10 cellular contexts compared by ENCODE assay signal in the genomic region with DNA sequence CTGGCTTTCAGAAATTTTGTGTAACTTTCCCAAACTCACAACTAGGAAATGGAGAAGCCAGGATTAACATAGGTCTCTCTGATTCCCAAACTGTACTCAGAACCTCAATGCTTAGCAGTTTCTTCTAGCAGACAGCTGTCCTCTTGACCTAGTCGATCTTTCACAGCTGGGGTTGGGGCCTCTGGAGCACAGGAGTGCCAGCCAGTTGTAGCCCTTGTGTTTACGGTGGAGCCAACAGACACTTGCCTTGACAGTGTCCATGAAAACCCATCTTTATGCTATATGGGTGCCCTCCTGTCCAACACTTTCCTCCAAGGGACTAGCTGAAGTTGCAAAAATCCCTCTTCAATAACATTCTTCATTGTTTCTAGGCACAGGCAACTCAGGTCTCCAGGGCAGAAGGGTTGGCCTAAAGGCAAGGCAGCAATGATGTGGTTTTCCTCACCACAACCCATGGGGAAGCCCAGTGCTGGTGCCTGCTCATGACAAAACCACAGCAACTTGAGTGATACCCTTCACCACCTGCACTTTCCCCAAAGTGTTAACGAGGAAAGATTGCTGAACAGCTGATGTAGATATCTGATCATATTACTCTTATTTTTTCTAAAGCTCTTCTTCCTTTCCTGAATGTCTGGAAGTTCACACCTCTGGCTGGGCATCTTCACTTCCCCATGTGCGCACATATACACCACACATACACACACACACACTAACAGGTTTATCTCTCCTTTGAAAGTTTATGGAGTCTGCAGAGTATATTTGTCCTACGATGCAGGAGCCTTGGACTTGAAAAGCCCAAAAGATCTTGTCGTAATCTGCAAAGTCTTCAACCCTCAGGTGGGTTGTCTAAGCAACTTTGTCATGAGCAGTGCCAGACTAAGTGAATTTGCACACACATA. TPM values are rescaled to one million over a fixed set of nuclear protein-coding genes. Genes with fewer than 3 reads are reported as not detected.
DNase-seq lines count a peak whose midpoint lies in the region; ATAC-seq and TF ChIP-seq lines count a peak whose summit lies in the region.
"Had no signal": no experiment of that assay in that cellular context is flagged by ENCODE, and none has a peak within 500 bp of the region (broad histone marks: within the 10 kb centered on the region; RNA-seq: fewer than 3 reads in every experiment).

No MANE protein-coding gene starts in this region.

- H3K4me1 Mint-ChIP-seq in T-cell (peaks cover 0 to 10% (median 4%) of the 10 kb centered on the region in 3 donors), naive B cell (no peaks in the 10 kb centered on the region)

- H3K4me3 ChIP-seq in BE2C (ENCODE audit: low read depth, low read length) (no peak overlapping the region), adrenal gland (no peak overlapping the region)

- H3K36me3 ChIP-seq in BE2C (no peaks in the 10 kb centered on the region), adrenal gland (replicated peaks in 1 of 2) (no peaks in the 10 kb centered on the region)

- TF ChIP-seq CTCF in BE2C (IDR thresholded peaks at IDR 0.05; ENCODE audit: low read depth, low read length) = no peak
- TF ChIP-seq CTCF in adrenal gland (IDR thresholded peaks at IDR 0.05) = no peak

- 70 to 75% (median 74%) methylated on average over 6 of the region's 6 CpGs for WGBS in adrenal gland, 4 donors

- ATAC-seq in GM18505 (IDR thresholded peaks at IDR 0.05; ENCODE audit: unreplicated experiment) (peak; percentile 68), GM21825 (IDR thresholded peaks at IDR 0.05; ENCODE audit: unreplicated experiment) (peak; percentile 92), T-cell (replicated peaks in 1 of 4) (peak in 2 of 4 experiments; percentile 33 to 62), naive B cell (ENCODE audit: low read depth in 2 of 2) (peak; percentile 48 to 52)

- peak in 26 of 34 experiments; percentile 2 to 65 (median 18) for DNase-seq in T-cell
- no peak for DNase-seq in naive B cell
- DNase-seq in BE2C = no peak
- DNase-seq in adrenal gland = no peak
- DNase-seq in G401 (ENCODE audit: low spot score) = no peak
- DNase-seq in substantia nigra (lab: John Stamatoyannopoulos, UW) = no peak
- DNase-seq: GOT3, NCI-H2081 had no signal

- H3K9me3 ChIP-seq in BE2C (no peaks in the 10 kb centered on the region), adrenal gland (replicated peaks in 1 of 3) (no peaks in the 10 kb centered on the region)

- CTCF ChIA-PET in T-cell (lab: Charles Lee) = interaction anchor here in 1 of 2 donors (0.8 kb wide), 1 partner anchor 20 kb away, joined by 3 read pairs; no protein-coding TSS in a partner anchor

- no peaks in the 10 kb centered on the region for H3K9me3 Mint-ChIP-seq in T-cell
- H3K9me3 Mint-ChIP-seq in naive B cell = no peaks in the 10 kb centered on the region

- H3K4me3 Mint-ChIP-seq in T-cell = no peak overlapping the region
- no peak overlapping the region for H3K4me3 Mint-ChIP-seq in naive B cell

- H3K36me3 Mint-ChIP-seq in T-cell (no peaks in the 10 kb centered on the region), naive B cell (no peaks in the 10 kb centered on the region)

- H3K4me1 ChIP-seq in BE2C = no peaks in the 10 kb centered on the region
- no peaks in the 10 kb centered on the region for H3K4me1 ChIP-seq in adrenal gland (replicated peaks in 1 of 2)

- POLR2A ChIA-PET in T-cell (lab: Charles Lee) = interaction anchor here in 1 of 2 donors (0.6 kb wide), 1 partner anchor 89 kb away, joined by 3 read pairs; no protein-coding TSS in a partner anchor

- H3K27ac ChIP-seq in adrenal gland (no peak overlapping the region), substantia nigra (ENCODE audit: low read depth, low read length, poor library complexity, severe bottlenecking) (no peak overlapping the region)

- in situ Hi-C loops in G401 (cut with HindIII; ENCODE audit: low sequenced_read_pairs) = no loop called here

- H3K27me3 ChIP-seq in BE2C (peaks cover 8% of the 10 kb centered on the region), adrenal gland (no peaks in the 10 kb centered on the region)

- intact Hi-C loops in adrenal gland (cut with DNase I) = no loop called here

- H3K27ac Mint-ChIP-seq in T-cell (no peak overlapping the region), naive B cell (peak overlapping the region in 1 of 6 donors; percentile 44)

- TF ChIP-seq POLR2A in GM18505 (IDR thresholded peaks at IDR 0.05; ENCODE audit: borderline replicate concordance, extremely low read depth, insufficient read depth, insufficient read length) = no peak
- TF ChIP-seq POLR2A in adrenal gland (IDR thresholded peaks at IDR 0.05) = no peak

- peaks cover 14 to 45% of the 10 kb centered on the region in 2 donors for H3K27me3 Mint-ChIP-seq in T-cell
- H3K27me3 Mint-ChIP-seq in naive B cell = peaks cover 39 to 52% (median 48%) of the 10 kb centered on the region in 3 donors

RNA-seq across cellular contexts. Expression of gene KNG1, which starts 11.0 kb away (rescaled TPM):
- under 1 TPM in 3 of 5 donors, not detected in 2; 0.22 to 0.47 (median 0.30) TPM for total RNA-seq in T-cell
- polyA plus RNA-seq in naive B cell (ENCODE audit: low read depth in 6 of 6) = not detected
- not detected for polyA plus RNA-seq in BE2C (2012; ENCODE audit: insufficient read depth, insufficient read length, low read depth)
- total RNA-seq in adrenal gland = under 1 TPM in 3 of 8 donors, not detected in 5; 0.16 to 0.32 (median 0.19) TPM
- polyA plus RNA-seq in adrenal gland = under 1 TPM in 1 of 3 donors, not detected in 2; 0.38 TPM
- total RNA-seq in G401 (2014; rRNA removed; shearing (Covaris generic)) = not detected in 2 replicates

RNA-seq across cellular contexts. Expression of gene HRG, which starts 40.3 kb away (rescaled TPM):
- under 1 TPM in 1 of 5 donors, not detected in 4; 0.38 TPM for total RNA-seq in T-cell
- polyA plus RNA-seq in naive B cell (ENCODE audit: low read depth in 6 of 6) = not detected
- not detected for polyA plus RNA-seq in BE2C (2012; ENCODE audit: insufficient read depth, insufficient read length, low read depth)
- total RNA-seq in adrenal gland = under 1 TPM in 1 of 8 donors, not detected in 7; 0.14 TPM
- polyA plus RNA-seq in adrenal gland = under 1 TPM in 1 of 3 donors, not detected in 2; 0.26 TPM
- not detected in 2 replicates for total RNA-seq in G401 (2014; rRNA removed; shearing (Covaris generic))

Comparison
In these comparisons a context has a peak if more than half of its experiments do, and no peak if none do; other contexts are left out.
1. DNase-seq: peak in T-cell (26 of 34); none in naive B cell (single experiment), BE2C (single experiment), adrenal gland (0 of 7), G401 (single experiment) and substantia nigra (0 of 49).